ENCODE assay signal across 8 cellular contexts in genomic region chr7:142853739-142854504, GRCh38. TPM values are rescaled to one million over a fixed set of nuclear protein-coding genes. Genes with fewer than 3 reads are reported as not detected.
DNase-seq lines count a peak whose midpoint lies in the region; ATAC-seq and TF ChIP-seq lines count a peak whose summit lies in the region.

No MANE protein-coding gene starts in this region.

- POLR2A ChIA-PET in AG04450 (lab: Yijun Ruan, JAX), result no interaction called here
- POLR2A ChIA-PET in activated CD4-positive, alpha-beta memory T cell treated with anti-CD3 and anti-CD28 coated beads, Interleukin-2, amount 10 ng/mL, durations not matched to agents 7 days and 5 days (lab: Charles Lee), result interaction anchor here (1.7 kb wide), 1 partner anchor 45 kb away, joined by 9 read pairs; no protein-coding TSS in a partner anchor

- CTCF ChIA-PET in AG04450 (lab: Charles Lee), result interaction anchor here (0.6 to 1.6 kb wide), 7 partner anchors 25 to 411 kb away, joined by 3 to 8 read pairs (median 4); no protein-coding TSS in a partner anchor
- CTCF ChIA-PET in activated CD4-positive, alpha-beta memory T cell treated with anti-CD3 and anti-CD28 coated beads, Interleukin-2, amount 10 ng/mL, durations not matched to agents 7 days and 5 days (lab: Charles Lee), result interaction anchor here (0.8 to 1.7 kb wide), 16 partner anchors 12 to 531 kb away, joined by 3 to 9 read pairs (median 4); no protein-coding TSS in a partner anchor

- H3K27ac ChIP-seq in AG04450 (ENCODE audit: low read depth, low read length), result no peak overlapping the region

- H3K4me3 ChIP-seq in AG04450 (ENCODE audit: low read depth, low read length), result peak overlapping the region; percentile 72

- no peaks in the 10 kb centered on the region; the same call in 1 of the 2 replicates for H3K9me3 ChIP-seq in AG04450 (ENCODE audit: control insufficient read depth, insufficient read depth, low read length)

- peaks cover 25% of the 10 kb centered on the region for H3K27me3 Mint-ChIP-seq in activated CD4-positive, alpha-beta memory T cell treated with anti-CD3 and anti-CD28 coated beads, Interleukin-2, amount 10 ng/mL, durations not matched to agents 7 days and 5 days
- H3K27me3 Mint-ChIP-seq in effector memory CD8-positive, alpha-beta T cell, result peaks cover 0 to 8% of the 10 kb centered on the region in 2 donors
- no peaks in the 10 kb centered on the region for H3K27me3 Mint-ChIP-seq in memory B cell

- peaks cover 4% of the 10 kb centered on the region for H3K4me1 Mint-ChIP-seq in activated CD4-positive, alpha-beta memory T cell treated with anti-CD3 and anti-CD28 coated beads, Interleukin-2, amount 10 ng/mL, durations not matched to agents 7 days and 5 days
- peaks cover 12 to 16% of the 10 kb centered on the region in 2 donors for H3K4me1 Mint-ChIP-seq in effector memory CD8-positive, alpha-beta T cell (ENCODE audit: low read depth in 2 of 2)
- H3K4me1 Mint-ChIP-seq in memory B cell, result peaks cover 21% of the 10 kb centered on the region

- H3K27ac Mint-ChIP-seq in activated CD4-positive, alpha-beta memory T cell treated with anti-CD3 and anti-CD28 coated beads, Interleukin-2, amount 10 ng/mL, durations not matched to agents 7 days and 5 days, result peak overlapping the region; percentile 57
- peak overlapping the region; percentile 64 to 91 for H3K27ac Mint-ChIP-seq in effector memory CD8-positive, alpha-beta T cell
- H3K27ac Mint-ChIP-seq in memory B cell, result peak overlapping the region; percentile 93

- peak; percentile 7 for DNase-seq in AG04450 (ENCODE audit: low read depth, low spot score)
- DNase-seq in NCI-H69 (lab: John Stamatoyannopoulos, UW), result peak; percentile 70
- DNase-seq in activated CD4-positive, alpha-beta memory T cell treated with anti-CD3 and anti-CD28 coated beads, Interleukin-2, amount 10 ng/mL, durations not matched to agents 7 days and 5 days, result peak; percentile 68
- peak; percentile 49 to 69 (median 51) for DNase-seq in effector memory CD8-positive, alpha-beta T cell
- peak; percentile 77 to 83 for DNase-seq in memory B cell (ENCODE audit: low spot score in 2 of 2)
- DNase-seq in stimulated activated CD8-positive, alpha-beta memory T cell treated with anti-CD3 and anti-CD28 coated beads, Interleukin-15, amount 100 ng/mL, for 24 hours (ENCODE audit: low read depth), result peak; percentile 23

- peaks cover 2% of the 10 kb centered on the region for H3K36me3 Mint-ChIP-seq in activated CD4-positive, alpha-beta memory T cell treated with anti-CD3 and anti-CD28 coated beads, Interleukin-2, amount 10 ng/mL, durations not matched to agents 7 days and 5 days (ENCODE audit: low read depth)
- H3K36me3 Mint-ChIP-seq in effector memory CD8-positive, alpha-beta T cell (ENCODE audit: insufficient read depth), result no peaks in the 10 kb centered on the region
- no peaks in the 10 kb centered on the region for H3K36me3 Mint-ChIP-seq in memory B cell

- TF ChIP-seq CTCF in AG04450 (IDR thresholded peaks at IDR 0.05; ENCODE audit: low read depth, low read length), result peak; percentile 73

- no peaks in the 10 kb centered on the region for H3K9me3 Mint-ChIP-seq in activated CD4-positive, alpha-beta memory T cell treated with anti-CD3 and anti-CD28 coated beads, Interleukin-2, amount 10 ng/mL, durations not matched to agents 7 days and 5 days
- H3K9me3 Mint-ChIP-seq in effector memory CD8-positive, alpha-beta T cell, result no peaks in the 10 kb centered on the region
- no peaks in the 10 kb centered on the region for H3K9me3 Mint-ChIP-seq in memory B cell

- H3K27me3 ChIP-seq in AG04450 (ENCODE audit: control insufficient read depth, insufficient read depth, low read length), result peaks cover 13% of the 10 kb centered on the region

- H3K4me3 Mint-ChIP-seq in activated CD4-positive, alpha-beta memory T cell treated with anti-CD3 and anti-CD28 coated beads, Interleukin-2, amount 10 ng/mL, durations not matched to agents 7 days and 5 days, result peak overlapping the region; percentile 91
- peak overlapping the region; percentile 86 to 96 for H3K4me3 Mint-ChIP-seq in effector memory CD8-positive, alpha-beta T cell
- peak overlapping the region; percentile 99 for H3K4me3 Mint-ChIP-seq in memory B cell

- peak; percentile 78 for ATAC-seq in GM18519 (IDR thresholded peaks at IDR 0.05; ENCODE audit: low FRiP score, unreplicated experiment)
- ATAC-seq in HG03064 (IDR thresholded peaks at IDR 0.05; ENCODE audit: low read depth, unreplicated experiment), result peak; percentile 80
- peak; percentile 80 for ATAC-seq in effector memory CD8-positive, alpha-beta T cell (replicated peaks)
- ATAC-seq in memory B cell (ENCODE audit: low read depth), result peak; percentile 91

RNA-seq across cellular contexts. Expression of gene EPHB6, which starts 1.0 kb away (rescaled TPM):
- polyA plus RNA-seq in AG04450 (2011; rRNA removed), result 0.51 and 0.55 TPM in 2 replicates
- polyA minus RNA-seq in AG04450 (2011; rRNA and poly(A)+ RNA removed), result 0.51 and 0.56 TPM in 2 replicates
- total RNA-seq in activated CD4-positive, alpha-beta memory T cell treated with anti-CD3 and anti-CD28 coated beads, Interleukin-2, amount 10 ng/mL, durations not matched to agents 7 days and 5 days, result 1 to 10 TPM; 5.7 to 7.0 TPM

RNA-seq across cellular contexts. Expression of gene TRPV6, which starts 31.6 kb away (rescaled TPM):
- not detected in 2 replicates for polyA plus RNA-seq in AG04450 (2011; rRNA removed)
- not detected in 2 replicates for polyA minus RNA-seq in AG04450 (2011; rRNA and poly(A)+ RNA removed)
- total RNA-seq in activated CD4-positive, alpha-beta memory T cell treated with anti-CD3 and anti-CD28 coated beads, Interleukin-2, amount 10 ng/mL, durations not matched to agents 7 days and 5 days, result not detected

Comparison
In these comparisons a context has a peak if more than half of its experiments do, and no peak if none do; other contexts are left out.
1. DNase-seq: peak in every context shown above with its lines; median percentile 80 in memory B cell; 70 in NCI-H69; 68 in activated CD4-positive, alpha-beta memory T cell treated with anti-CD3 and anti-CD28 coated beads, Interleukin-2, amount 10 ng/mL, durations not matched to agents 7 days and 5 days; 51 in effector memory CD8-positive, alpha-beta T cell; 23 in stimulated activated CD8-positive, alpha-beta memory T cell treated with anti-CD3 and anti-CD28 coated beads, Interleukin-15, amount 100 ng/mL, for 24 hours; 7 in AG04450.